16 cellular contexts compared by ENCODE assay signal in genomic region chr5:115963566-115963965, GRCh38. TPM values are rescaled to one million over a fixed set of nuclear protein-coding genes. Genes with fewer than 3 reads are reported as not detected.
A peak's percentile ranks its signal among the peaks of the same experiment; 100 is the strongest.
DNase-seq lines count a peak whose midpoint lies in the region; TF ChIP-seq lines count a peak whose summit lies in the region.
"Had no signal": no experiment of that assay in that cellular context is flagged by ENCODE, and none has a peak within 500 bp of the region (broad histone marks: within the 10 kb centered on the region; RNA-seq: fewer than 3 reads in every experiment).

No MANE protein-coding gene starts in this region.

- H3K4me3 ChIP-seq in CD8-positive, alpha-beta memory T cell (ENCODE audit: low read length) = no peak overlapping the region
- H3K4me3 ChIP-seq in HUES64 (ENCODE audit: low read length) = peak overlapping the region; percentile 55; the same call in 1 of the 2 replicates
- H3K4me3 ChIP-seq in trophoblast cell (ENCODE audit: low read depth, low read length) = no peak overlapping the region
- no peak overlapping the region for H3K4me3 ChIP-seq in MG63

- no peak overlapping the region for H2AFZ ChIP-seq in trophoblast cell (ENCODE audit: insufficient read depth, low read length, poor library complexity)

- H3K4me1 Mint-ChIP-seq in CD8-positive, alpha-beta memory T cell = peaks cover 10 to 21% (median 12%) of the 10 kb centered on the region in 3 donors
- H3K4me1 Mint-ChIP-seq in glutamatergic neuron (ENCODE audit: low read depth, unreplicated experiment) = peaks cover 2% of the 10 kb centered on the region

- no peak overlapping the region for H3K18ac ChIP-seq in trophoblast cell (ENCODE audit: low read length)

- no peak overlapping the region for H4K8ac ChIP-seq in trophoblast cell (ENCODE audit: low read depth, low read length)

- peaks cover 43 to 48% of the 10 kb centered on the region in 2 donors for H3K27me3 Mint-ChIP-seq in CD8-positive, alpha-beta memory T cell
- peaks cover 13% of the 10 kb centered on the region for H3K27me3 Mint-ChIP-seq in glutamatergic neuron (ENCODE audit: unreplicated experiment)

- H3K27ac Mint-ChIP-seq in CD8-positive, alpha-beta memory T cell = peak overlapping the region in 1 of 8 donors; percentile 94
- H3K27ac Mint-ChIP-seq in glutamatergic neuron (ENCODE audit: unreplicated experiment) = no peak overlapping the region

- no peak overlapping the region for H3K23ac ChIP-seq in trophoblast cell (ENCODE audit: low read length)

- no peak overlapping the region for H2BK120ac ChIP-seq in trophoblast cell (ENCODE audit: insufficient read depth, low read length, poor library complexity)

- CTCF ChIA-PET in CD8-positive, alpha-beta memory T cell (lab: Charles Lee) = interaction anchor here (1.2 kb wide), 1 partner anchor 10 kb away, joined by 3 read pairs; no protein-coding TSS in a partner anchor
- CTCF ChIA-PET in GM10248 (lab: Yijun Ruan, JAX) = no interaction called here

- H3K9ac ChIP-seq in HUES64 (ENCODE audit: low read depth, low read length) (no peak overlapping the region), trophoblast cell (ENCODE audit: low read length) (no peak overlapping the region)

- 33% methylated on average over 17 of the region's 17 CpGs for WGBS in HUES64
- WGBS in trophoblast cell (ENCODE audit: extremely low coverage, insufficient coverage, insufficient read length) = no CpG with 5 or more reads among the region's 17 CpGs

- H4K12ac ChIP-seq in trophoblast cell (ENCODE audit: low read depth, low read length) = no peak overlapping the region

- DNase-seq in CD8-positive, alpha-beta memory T cell = no peak
- DNase-seq in glutamatergic neuron (no peak), trophoblast cell (peak; percentile 45 to 60), GM10248 (ENCODE audit: extremely low spot score) (no peak), NCI-H524 treated with DMSO at 0.1 percent for 48 hours (lab: John Stamatoyannopoulos, UW) (no peak), MG63 (no peak)
- DNase-seq: activated CD4-positive, CD25-positive, alpha-beta regulatory T cell; activated effector memory CD4-positive, alpha-beta T cell treated with anti-CD3 and anti-CD28 coated beads, Interleukin-2, amount 50 U/mL, for 16 hours; AML-193; NCI-H1694; NCI-H226 had no signal

- H3K4me2 ChIP-seq in trophoblast cell (ENCODE audit: low read length) = peak overlapping the region; percentile 11

- H3K27me3 ChIP-seq in CD8-positive, alpha-beta memory T cell (ENCODE audit: insufficient read depth, low read length, poor library complexity, severe bottlenecking) = peaks cover 16% of the 10 kb centered on the region
- H3K27me3 ChIP-seq in HUES64 (ENCODE audit: insufficient read depth, low read length) = peaks cover 75% of the 10 kb centered on the region
- H3K27me3 ChIP-seq in trophoblast cell (ENCODE audit: insufficient read depth, low read length) = peaks cover 6% of the 10 kb centered on the region
- H3K27me3 ChIP-seq in MG63 = peaks cover 15% of the 10 kb centered on the region; the same call in 1 of the 2 replicates

- no peak overlapping the region for H3K27ac ChIP-seq in CD8-positive, alpha-beta memory T cell (ENCODE audit: low read depth, low read length)
- H3K27ac ChIP-seq in HUES64 (ENCODE audit: low read depth, low read length) = no peak overlapping the region
- no peak overlapping the region for H3K27ac ChIP-seq in trophoblast cell (ENCODE audit: low read depth, low read length)
- H3K27ac ChIP-seq: breast epithelium had no signal

- no peaks in the 10 kb centered on the region for H3K79me2 ChIP-seq in trophoblast cell (ENCODE audit: control insufficient read depth, insufficient read depth, low read length, poor library complexity)

- no peaks in the 10 kb centered on the region for H3K4me1 ChIP-seq in CD8-positive, alpha-beta memory T cell (ENCODE audit: insufficient read depth, low read length)
- H3K4me1 ChIP-seq in HUES64 (ENCODE audit: insufficient read depth, low read length) (no peaks in the 10 kb centered on the region), trophoblast cell (ENCODE audit: control insufficient read depth in 1 of 2, insufficient read depth in 2 of 2, low read length in 2 of 2) (peaks cover 0 to 8% of the 10 kb centered on the region in 2 experiments)

- POLR2A ChIA-PET in CD8-positive, alpha-beta memory T cell (lab: Charles Lee) = no interaction called here
- POLR2A ChIA-PET in GM10248 (lab: Yijun Ruan, JAX) = no interaction called here

- no peak overlapping the region for H2AK5ac ChIP-seq in trophoblast cell (ENCODE audit: low read length)

- no peak overlapping the region for H4K91ac ChIP-seq in trophoblast cell (ENCODE audit: low read depth, low read length)

- no peaks in the 10 kb centered on the region for H3K9me3 ChIP-seq in CD8-positive, alpha-beta memory T cell (ENCODE audit: low read length)
- no peaks in the 10 kb centered on the region for H3K9me3 ChIP-seq in HUES64 (ENCODE audit: insufficient read depth, low read depth, low read length)
- peaks cover 3% of the 10 kb centered on the region for H3K9me3 ChIP-seq in trophoblast cell (ENCODE audit: insufficient read depth, low read depth, low read length)
- H3K9me3 ChIP-seq in MG63 = no peaks in the 10 kb centered on the region
- H3K9me3 ChIP-seq: breast epithelium had no signal

- no peaks in the 10 kb centered on the region for H3K79me1 ChIP-seq in trophoblast cell (ENCODE audit: low read length)

- H3K4ac ChIP-seq in trophoblast cell (ENCODE audit: low read depth, low read length) = no peak overlapping the region

- peaks cover 0 to 4% (median 3%) of the 10 kb centered on the region in 5 donors for H3K9me3 Mint-ChIP-seq in CD8-positive, alpha-beta memory T cell
- H3K9me3 Mint-ChIP-seq in glutamatergic neuron (ENCODE audit: unreplicated experiment) = peaks cover 2% of the 10 kb centered on the region

- no peaks in the 10 kb centered on the region for H3K36me3 ChIP-seq in CD8-positive, alpha-beta memory T cell (ENCODE audit: insufficient read depth, low read length)
- no peaks in the 10 kb centered on the region for H3K36me3 ChIP-seq in HUES64 (ENCODE audit: insufficient read depth, low read length)
- H3K36me3 ChIP-seq in trophoblast cell (ENCODE audit: control insufficient read depth in 1 of 2, insufficient read depth in 2 of 2, low read length in 2 of 2) = no peaks in the 10 kb centered on the region
- no peaks in the 10 kb centered on the region for H3K36me3 ChIP-seq in MG63
- H3K36me3 ChIP-seq: breast epithelium had no signal

- TF ChIP-seq CTCF in glutamatergic neuron (IDR thresholded peaks at IDR 0.05; ENCODE audit: partially characterized antibody, unreplicated experiment) (no peak), GM10248 (IDR thresholded peaks at IDR 0.05; ENCODE audit: control extremely low read depth, extremely low read depth, low read depth, missing control alignments) (no peak)

- no peaks in the 10 kb centered on the region for H3K36me3 Mint-ChIP-seq in CD8-positive, alpha-beta memory T cell
- no peaks in the 10 kb centered on the region for H3K36me3 Mint-ChIP-seq in glutamatergic neuron (ENCODE audit: unreplicated experiment)

- peak overlapping the region in 4 of 7 donors; percentile 16 to 74 (median 38) for H3K4me3 Mint-ChIP-seq in CD8-positive, alpha-beta memory T cell
- H3K4me3 Mint-ChIP-seq in glutamatergic neuron (ENCODE audit: unreplicated experiment) = peak overlapping the region; percentile 71

- H2BK12ac ChIP-seq in trophoblast cell (ENCODE audit: low read length) = no peak overlapping the region

- no peak overlapping the region for H3K14ac ChIP-seq in trophoblast cell (ENCODE audit: low read length)

- H2BK5ac ChIP-seq in trophoblast cell (ENCODE audit: low read depth, low read length, poor library complexity) = no peak overlapping the region

RNA-seq across cellular contexts. Expression of gene LVRN, which starts 1.3 kb away (rescaled TPM):
- under 1 TPM in 1 of 2 experiments, not detected in 1; 0.18 TPM for total RNA-seq in CD8-positive, alpha-beta memory T cell
- polyA plus RNA-seq in CD8-positive, alpha-beta memory T cell = not detected
- not detected for polyA plus RNA-seq in HUES64 (2013, experiment 1 of 2)
- not detected for polyA plus RNA-seq in HUES64 (2013, experiment 2 of 2)
- 0.59 TPM for total RNA-seq in glutamatergic neuron (ENCODE audit: unreplicated experiment)
- polyA plus RNA-seq in trophoblast cell (2013) = 0.42 and 0.66 TPM in 2 replicates
- 0.10 TPM in 1 of 2 replicates, not detected in the other for total RNA-seq in MG63 (2014; rRNA removed; shearing (Covaris generic); ENCODE audit: low replicate concordance)
- total RNA-seq: activated CD8-positive, alpha-beta memory T cell treated with anti-CD3 and anti-CD28 coated beads for 36 hours; HT-29; T-helper 1 cell treated with Interleukin-12 subunit alpha and Interleukin-12 subunit beta and Interleukin-4 antibody, amounts not matched to agents 30 ng/mL and 1 ng/mL, for 36 hours had no signal

Comparison
In these comparisons a context has a peak if more than half of its experiments do, and no peak if none do; other contexts are left out.
1. DNase-seq: peak in trophoblast cell (2 of 2); none in CD8-positive, alpha-beta memory T cell (0 of 5), glutamatergic neuron (single experiment), GM10248 (single experiment), NCI-H524 treated with DMSO at 0.1 percent for 48 hours (single experiment) and MG63 (single experiment).